20 cellular contexts compared by ENCODE assay signal in genomic region chr3:148074916-148075315, GRCh38.
DNase-seq lines count a peak whose midpoint lies in the region; TF ChIP-seq lines count a peak whose summit lies in the region.
"Had no signal": no experiment of that assay in that cellular context is flagged by ENCODE, and none has a peak within 500 bp of the region (broad histone marks: within the 10 kb centered on the region; RNA-seq: fewer than 3 reads in every experiment).

No MANE protein-coding gene starts in this region.

- intact Hi-C loops in posterior vena cava (cut with DNase I): no loop called here

- H3K79me2 ChIP-seq in neural cell (replicated peaks; ENCODE audit: insufficient read depth, low read length): peaks cover 7% of the 10 kb centered on the region

- no peaks in the 10 kb centered on the region for H3K9me2 ChIP-seq in neural cell (ENCODE audit: insufficient read depth, low read length)

- TF ChIP-seq EP300 in Ishikawa (IDR thresholded peaks at IDR 0.05; ENCODE audit: borderline replicate concordance): no peak
- no peak for TF ChIP-seq EP300 in neural cell (conservative IDR thresholded peaks at IDR 0.05; ENCODE audit: poor library complexity, severe bottlenecking)

- H3K27ac ChIP-seq in neural cell (ENCODE audit: low read length): peak overlapping the region; percentile 42
- H3K27ac ChIP-seq: GM23248, stomach had no signal

- no peaks in the 10 kb centered on the region for H3F3A ChIP-seq in neural cell (ENCODE audit: insufficient read depth, low read length, poor library complexity, severe bottlenecking)

- no peaks in the 10 kb centered on the region for H4K20me1 ChIP-seq in neural cell (ENCODE audit: insufficient read depth)

- no peak for TF ChIP-seq CTCF in neural cell (IDR thresholded peaks at IDR 0.05; ENCODE audit: poor library complexity, severe bottlenecking)

- H3K27me3 ChIP-seq in neural cell (ENCODE audit: insufficient read depth, low read depth, low read length): no peaks in the 10 kb centered on the region
- H3K27me3 ChIP-seq: stomach, transverse colon had no signal

- peak; percentile 17 for DNase-seq in NCI-H2029 (lab: John Stamatoyannopoulos, UW)
- peak; percentile 57 for DNase-seq in NCI-H748 (lab: John Stamatoyannopoulos, UW; ENCODE audit: unreplicated experiment)
- no peak for DNase-seq in activated naive CD4-positive, alpha-beta T cell (lab: John Stamatoyannopoulos, UW)
- DNase-seq in NK-92 (lab: John Stamatoyannopoulos, UW; ENCODE audit: unreplicated experiment): no peak
- no peak for DNase-seq in posterior vena cava (ENCODE audit: low spot score)
- DNase-seq: activated naive CD4-positive, alpha-beta T cell treated with anti-CD3 and anti-CD28 coated beads, Interleukin-2, amount 10 ng/mL, durations not matched to agents 7 days and 5 days; activated T-cell treated with anti-CD3 and anti-CD28 coated beads, Interleukin-2, amount 50 U/mL, for 48 hours; amygdala; CD8-positive, alpha-beta T cell; GM23248; mesendoderm; naive B cell; NCI-H82; PC-3; right cardiac atrium; stomach; T-helper 1 cell; transverse colon had no signal

- H3K9ac ChIP-seq in neural cell (ENCODE audit: low read length): no peak overlapping the region
- H3K9ac ChIP-seq: GM23248 had no signal

- no peaks in the 10 kb centered on the region for H3K36me3 ChIP-seq in neural cell (ENCODE audit: insufficient read depth, low read length)
- H3K36me3 ChIP-seq: stomach, transverse colon had no signal

- TF ChIP-seq RAD21 in Ishikawa (IDR thresholded peaks at IDR 0.05; ENCODE audit: low read depth) (no peak), neural cell (conservative IDR thresholded peaks at IDR 0.05) (no peak)

- H2AFZ ChIP-seq in neural cell (ENCODE audit: low read depth, low read length): no peak overlapping the region
- H2AFZ ChIP-seq: GM23248 had no signal

- H3K9me3 ChIP-seq in neural cell (ENCODE audit: low read length): no peaks in the 10 kb centered on the region
- H3K9me3 ChIP-seq: stomach, transverse colon had no signal

- no peak overlapping the region for H3K4me2 ChIP-seq in neural cell (ENCODE audit: low read length)

- no peak overlapping the region for H3K4me3 ChIP-seq in neural cell (ENCODE audit: low read length)
- H3K4me3 ChIP-seq: GM23248, stomach, transverse colon had no signal

TF ChIP-seq in Ishikawa, 13 proteins besides CTCF, POLR2A, EP300 and RAD21:
- no peak for TF ChIP-seq EGR1 (IDR thresholded peaks at IDR 0.05)
- TF ChIP-seq NFIC (IDR thresholded peaks at IDR 0.05): peak; percentile 82
- TF ChIP-seq TEAD4 (IDR thresholded peaks at IDR 0.05): peak; percentile 12; the same call in 1 of the 2 replicates

TF ChIP-seq in neural cell, 6 proteins besides CTCF, POLR2A, EP300 and RAD21:
- TF ChIP-seq EZH2 (IDR thresholded peaks at IDR 0.05; ENCODE audit: borderline replicate concordance, insufficient read depth, low read length, poor library complexity, severe bottlenecking): no peak
- no peak for TF ChIP-seq MXI1 (conservative IDR thresholded peaks at IDR 0.05; ENCODE audit: poor library complexity, severe bottlenecking)
- no peak for TF ChIP-seq REST (IDR thresholded peaks at IDR 0.05; ENCODE audit: borderline replicate concordance)
- TF ChIP-seq SMC3 (conservative IDR thresholded peaks at IDR 0.05; ENCODE audit: poor library complexity): no peak
- TF ChIP-seq POLR2AphosphoS5 (IDR thresholded peaks at IDR 0.05): no peak
- no peak for TF ChIP-seq TAF1 (IDR thresholded peaks at IDR 0.05; ENCODE audit: low read depth)
TF ChIP-seq in neural cell: peak in this region for 0.

Comparison
In these comparisons a context has a peak if more than half of its experiments do, and no peak if none do; other contexts are left out.
1. DNase-seq: peak in NCI-H2029 (single experiment) and NCI-H748 (single experiment); none in activated naive CD4-positive, alpha-beta T cell (0 of 4), NK-92 (single experiment) and posterior vena cava (single experiment).